8 cellular contexts compared by ENCODE assay signal in the genomic region with DNA sequence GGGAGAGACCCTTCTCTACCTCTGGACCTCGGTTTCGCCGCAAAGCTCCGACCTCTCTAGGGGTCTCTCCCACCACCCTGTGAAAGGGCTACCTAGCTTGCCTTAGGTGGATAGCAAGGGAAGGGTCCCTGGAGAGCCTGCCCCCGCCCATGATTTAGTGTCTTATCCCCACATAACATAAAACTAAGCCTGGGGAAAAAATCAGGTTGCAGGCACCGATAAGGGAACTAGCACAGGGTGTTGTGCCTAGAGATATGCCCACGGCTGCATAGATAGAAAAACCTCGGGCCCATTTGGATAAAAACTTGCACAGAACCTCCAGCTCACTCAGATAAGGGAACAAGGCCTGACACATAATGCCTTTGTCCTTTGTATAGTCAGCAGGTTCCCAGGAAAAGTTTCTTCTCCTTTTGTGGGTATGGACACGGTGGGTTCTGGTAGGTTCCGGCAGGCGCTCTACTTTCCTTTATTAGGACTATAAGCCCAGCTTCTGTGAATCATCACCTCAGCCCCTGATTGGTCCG. TPM values are rescaled to one million over a fixed set of nuclear protein-coding genes. Genes with fewer than 3 reads are reported as not detected.
DNase-seq lines count a peak whose midpoint lies in the region; ATAC-seq, FAIRE-seq and TF ChIP-seq lines count a peak whose summit lies in the region.

No MANE protein-coding gene starts in this region.

- H3K36me3 ChIP-seq in bronchial epithelial cell (ENCODE audit: control insufficient read depth, insufficient read depth, low read length) (no peaks in the 10 kb centered on the region), lung (ENCODE audit: control insufficient read depth in 2 of 2, insufficient read depth in 2 of 2, low read length in 2 of 2) (no peaks in the 10 kb centered on the region), upper lobe of left lung (no peaks in the 10 kb centered on the region)

- WGBS in lung, 2 donors = 28 to 34% methylated on average over 12 of the region's 12 CpGs
- WGBS in upper lobe of left lung, 2 donors = 31% methylated on average over 12 of the region's 12 CpGs

- TF ChIP-seq EP300 in upper lobe of left lung (IDR thresholded peaks at IDR 0.05) = no peak

- no peak overlapping the region for H3K4me3 Mint-ChIP-seq in activated CD4-positive, alpha-beta T cell treated with anti-CD3 and anti-CD28 coated beads, Interleukin-2, amount 10 ng/mL, durations not matched to agents 24 days and 14 days

- H3K27ac ChIP-seq in lung (ENCODE audit: low read depth in 1 of 2, low read length in 1 of 2) (peak overlapping the region; percentile 87 to 96), upper lobe of left lung (peak overlapping the region; percentile 93 to 96 (median 94))

- no peak for FAIRE-seq in bronchial epithelial cell (lab: Jason Lieb, UNC)

- H3K4me3 ChIP-seq in bronchial epithelial cell (ENCODE audit: low read depth, low read length) (peak overlapping the region; percentile 3), lung (no peak overlapping the region), upper lobe of left lung (peak overlapping the region in 3 of 4 donors; percentile 47 to 71 (median 68))

- POLR2A ChIA-PET in GM10248 (lab: Yijun Ruan, JAX) = interaction anchor here (0.6 to 1.4 kb wide), 9 partner anchors 23 to 1315 kb away, joined by 3 to 4 read pairs (median 3); a partner anchor contains a TSS

- H3K4me1 ChIP-seq in lung (ENCODE audit: control insufficient read depth in 2 of 2, insufficient read depth in 2 of 2, low read length in 2 of 2) = peaks cover 0 to 3% of the 10 kb centered on the region in 2 donors
- peaks cover 9 to 17% (median 14%) of the 10 kb centered on the region in 4 donors for H3K4me1 ChIP-seq in upper lobe of left lung

- DNase-seq in Right ventricle myocardium superior (peak; percentile 34), left ventricle myocardium superior (no peak), bronchial epithelial cell (ENCODE audit: low read depth) (no peak), lung (ENCODE audit: low spot score) (no peak), upper lobe of left lung (no peak), GM10248 (ENCODE audit: extremely low spot score) (no peak)
- no peak for DNase-seq in activated CD4-positive, alpha-beta T cell treated with anti-CD3 and anti-CD28 coated beads, Interleukin-2, amount 10 ng/mL, durations not matched to agents 24 days and 14 days

- TF ChIP-seq CTCF in bronchial epithelial cell (IDR thresholded peaks at IDR 0.05; ENCODE audit: insufficient read depth, low read length, severe bottlenecking) = no peak
- no peak for TF ChIP-seq CTCF in lung (IDR thresholded peaks at IDR 0.05; ENCODE audit: control extremely low read depth, extremely low read depth)
- TF ChIP-seq CTCF in upper lobe of left lung (IDR thresholded peaks at IDR 0.05) = no peak
- TF ChIP-seq CTCF in GM10248 (IDR thresholded peaks at IDR 0.05; ENCODE audit: control extremely low read depth, extremely low read depth, low read depth, missing control alignments) = no peak

- H3K27me3 Mint-ChIP-seq in activated CD4-positive, alpha-beta T cell treated with anti-CD3 and anti-CD28 coated beads, Interleukin-2, amount 10 ng/mL, durations not matched to agents 24 days and 14 days = peaks cover 4% of the 10 kb centered on the region

- H3K4me1 Mint-ChIP-seq in activated CD4-positive, alpha-beta T cell treated with anti-CD3 and anti-CD28 coated beads, Interleukin-2, amount 10 ng/mL, durations not matched to agents 24 days and 14 days = peaks cover 3% of the 10 kb centered on the region

- peaks cover 5% of the 10 kb centered on the region for H3K9me3 Mint-ChIP-seq in activated CD4-positive, alpha-beta T cell treated with anti-CD3 and anti-CD28 coated beads, Interleukin-2, amount 10 ng/mL, durations not matched to agents 24 days and 14 days

- ATAC-seq in Right ventricle myocardium superior (ENCODE audit: poor library complexity) = no peak
- no peak for ATAC-seq in left ventricle myocardium superior
- peak; percentile 1 for ATAC-seq in lung (ENCODE audit: insufficient read depth, low FRiP score)
- no peak for ATAC-seq in upper lobe of left lung (ENCODE audit: low FRiP score in 2 of 2)
- no peak for ATAC-seq in GM21367 (IDR thresholded peaks at IDR 0.05; ENCODE audit: unreplicated experiment)

- CTCF ChIA-PET in GM10248 (lab: Yijun Ruan, JAX) = interaction anchor here (1.2 to 6.0 kb wide), 4 partner anchors 17 to 48 kb away, joined by 3 to 46 read pairs (median 4); no protein-coding TSS in a partner anchor

- no peaks in the 10 kb centered on the region for H3K27me3 ChIP-seq in bronchial epithelial cell (ENCODE audit: control insufficient read depth, insufficient read depth, low read length)
- H3K27me3 ChIP-seq in lung (ENCODE audit: control insufficient read depth, insufficient read depth) = no peaks in the 10 kb centered on the region
- no peaks in the 10 kb centered on the region for H3K27me3 ChIP-seq in upper lobe of left lung

- no peak overlapping the region for H3K27ac Mint-ChIP-seq in activated CD4-positive, alpha-beta T cell treated with anti-CD3 and anti-CD28 coated beads, Interleukin-2, amount 10 ng/mL, durations not matched to agents 24 days and 14 days

- H3K36me3 Mint-ChIP-seq in activated CD4-positive, alpha-beta T cell treated with anti-CD3 and anti-CD28 coated beads, Interleukin-2, amount 10 ng/mL, durations not matched to agents 24 days and 14 days (ENCODE audit: low read depth) = no peaks in the 10 kb centered on the region

- no peaks in the 10 kb centered on the region for H3K9me3 ChIP-seq in lung (ENCODE audit: control insufficient read depth in 2 of 2, insufficient read depth in 1 of 2, low read length in 1 of 2)
- H3K9me3 ChIP-seq in upper lobe of left lung = no peaks in the 10 kb centered on the region

- intact Hi-C loops in Right ventricle myocardium superior (cut with DNase I) (no loop called here), left ventricle myocardium superior (cut with micrococcal nuclease) (no loop called here)
- intact Hi-C loops in activated CD4-positive, alpha-beta T cell treated with anti-CD3 and anti-CD28 coated beads, Interleukin-2, amount 10 ng/mL, durations not matched to agents 24 days and 14 days (cut with micrococcal nuclease) = loop anchor here (5.0 kb wide), 1 partner anchor 113 kb away; no protein-coding TSS in a partner anchor

- TF ChIP-seq POLR2A in upper lobe of left lung (IDR thresholded peaks at IDR 0.05) = no peak

RNA-seq across cellular contexts. Expression of a gene that starts 0.8 kb away (rescaled TPM):
- 8.1 TPM for total RNA-seq in Right ventricle myocardium superior
- 8.6 TPM for total RNA-seq in left ventricle myocardium superior
- 12.1 and 41.9 TPM in 2 replicates for total RNA-seq in bronchial epithelial cell
- 10 to 100 TPM; 10.7 to 13.1 TPM for total RNA-seq in lung
- polyA plus RNA-seq in lung = 1 to 10 TPM; 5.6 to 7.4 TPM
- total RNA-seq in upper lobe of left lung = 10 to 100 TPM; 11.5 to 33.5 (median 18.6) TPM
- 0.54 and 0.79 TPM in 2 replicates for total RNA-seq in activated CD4-positive, alpha-beta T cell treated with anti-CD3 and anti-CD28 coated beads, Interleukin-2, amount 10 ng/mL, durations not matched to agents 24 days and 14 days

RNA-seq across cellular contexts. Expression of a gene that starts 14.6 kb away (rescaled TPM):
- 3.6 TPM for total RNA-seq in Right ventricle myocardium superior
- 4.7 TPM for total RNA-seq in left ventricle myocardium superior
- 2.6 and 3.2 TPM in 2 replicates for total RNA-seq in bronchial epithelial cell
- total RNA-seq in lung = 10 to 100 TPM in 1 of 2 donors, 1 to 10 TPM in 1; 4.5 to 13.2 TPM
- polyA plus RNA-seq in lung = 1 to 10 TPM; 1.1 to 1.7 TPM
- 10 to 100 TPM in 1 of 6 donors, 1 to 10 TPM in 5; 2.6 to 10.5 (median 5.6) TPM for total RNA-seq in upper lobe of left lung
- 2.7 and 2.9 TPM in 2 replicates for total RNA-seq in activated CD4-positive, alpha-beta T cell treated with anti-CD3 and anti-CD28 coated beads, Interleukin-2, amount 10 ng/mL, durations not matched to agents 24 days and 14 days

RNA-seq across cellular contexts. Expression of a gene that starts 53.7 kb away (rescaled TPM):
- total RNA-seq in Right ventricle myocardium superior (2.3 TPM), left ventricle myocardium superior (2.3 TPM), bronchial epithelial cell (1.8 and 2.4 TPM in 2 replicates), lung (1 to 10 TPM; 3.9 to 5.8 TPM), upper lobe of left lung (1 to 10 TPM; 3.1 to 8.3 (median 4.1) TPM)
- polyA plus RNA-seq in lung = 1 to 10 TPM; 1.8 to 2.4 TPM
- 1.8 and 2.5 TPM in 2 replicates for total RNA-seq in activated CD4-positive, alpha-beta T cell treated with anti-CD3 and anti-CD28 coated beads, Interleukin-2, amount 10 ng/mL, durations not matched to agents 24 days and 14 days
